Comparison of ENCODE assay signal across 1 cellular context in the genomic region with DNA sequence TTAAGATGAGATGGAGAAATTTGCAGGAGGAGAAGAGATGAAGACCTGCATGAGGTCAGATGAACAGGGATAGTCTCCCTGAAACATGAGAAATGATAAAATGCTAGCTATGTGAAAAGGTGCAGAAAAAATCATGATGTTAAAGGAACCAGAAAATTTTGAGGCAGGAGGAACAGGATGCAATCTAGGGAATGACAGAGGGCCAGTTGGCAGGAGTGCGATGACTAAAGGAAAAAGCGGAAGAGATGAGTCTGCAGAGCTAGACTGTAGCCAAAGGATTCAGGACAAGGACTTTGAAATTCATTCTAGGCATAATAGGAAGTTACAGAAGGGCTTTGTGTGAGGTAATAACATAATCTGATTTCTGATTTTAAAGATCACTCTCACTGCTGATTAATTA.
TF ChIP-seq lines count a peak whose summit lies in the region.

No MANE protein-coding gene starts in this region.

TF ChIP-seq in IMR-90, 13 proteins besides CTCF, POLR2A, EP300 and RAD21:
- TF ChIP-seq FOS (IDR thresholded peaks at IDR 0.05; ENCODE audit: low read depth, low read length) = no peak
